Comparison of ENCODE assay signal across 17 cellular contexts in the genomic region with DNA sequence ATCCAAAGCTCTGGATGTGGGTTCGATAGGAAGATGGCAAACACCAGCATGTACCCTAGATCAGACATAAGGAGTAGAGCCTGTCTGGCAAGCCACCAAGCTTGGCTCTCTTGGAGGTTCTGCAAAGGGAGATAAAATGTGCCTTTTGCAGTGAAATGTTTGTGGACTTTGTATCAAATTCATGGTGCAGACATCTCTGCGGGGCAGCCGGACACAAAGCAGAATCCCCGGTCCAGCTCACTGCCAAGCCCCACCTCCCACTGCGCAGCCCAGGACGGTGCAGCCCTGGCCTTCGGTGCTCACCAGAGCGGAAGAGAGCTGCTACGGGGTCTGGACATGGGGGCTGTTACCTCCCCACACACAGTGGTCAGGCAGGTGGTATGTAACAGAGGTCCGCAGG.
DNase-seq lines count a peak whose midpoint lies in the region; ATAC-seq and TF ChIP-seq lines count a peak whose summit lies in the region.
"Had no signal": no experiment of that assay in that cellular context is flagged by ENCODE, and none has a peak within 500 bp of the region (broad histone marks: within the 10 kb centered on the region; RNA-seq: fewer than 3 reads in every experiment).

No MANE protein-coding gene starts in this region.

- intact Hi-C loops in activated B cell treated with CpG ODN at 0.5 μM for 24 hours (cut with micrococcal nuclease), result loop anchor here (5.0 kb wide), 1 partner anchor 1150 kb away; no protein-coding TSS in a partner anchor

- H3K36me3 Mint-ChIP-seq in activated naive CD8-positive, alpha-beta T cell treated with anti-CD3 and anti-CD28 coated beads, Interleukin-2, amount 10 ng/mL, durations not matched to agents 7 days and 5 days, result peaks cover 1% of the 10 kb centered on the region
- peaks cover 3% of the 10 kb centered on the region for H3K36me3 Mint-ChIP-seq in activated naive CD8-positive, alpha-beta T cell treated with anti-CD3 and anti-CD28 coated beads, Interleukin-2, amount 50 U/mL, for 24 hours (ENCODE audit: low read depth)
- no peaks in the 10 kb centered on the region for H3K36me3 Mint-ChIP-seq in activated B cell treated with CpG ODN at 0.5 μM for 24 hours (ENCODE audit: low read depth)

- POLR2A ChIA-PET in activated naive CD8-positive, alpha-beta T cell treated with anti-CD3 and anti-CD28 coated beads, Interleukin-2, amount 10 ng/mL, durations not matched to agents 7 days and 5 days (lab: Charles Lee), result no interaction called here
- POLR2A ChIA-PET in activated B cell treated with CpG ODN at 0.5 μM for 24 hours (lab: Charles Lee), result no interaction called here

- H3K4me1 Mint-ChIP-seq in activated naive CD8-positive, alpha-beta T cell treated with anti-CD3 and anti-CD28 coated beads, Interleukin-2, amount 10 ng/mL, durations not matched to agents 7 days and 5 days, result peaks cover 15% of the 10 kb centered on the region
- H3K4me1 Mint-ChIP-seq in activated naive CD8-positive, alpha-beta T cell treated with anti-CD3 and anti-CD28 coated beads, Interleukin-2, amount 50 U/mL, for 24 hours, result peaks cover 26% of the 10 kb centered on the region
- H3K4me1 Mint-ChIP-seq in activated B cell treated with CpG ODN at 0.5 μM for 24 hours, result peaks cover 36% of the 10 kb centered on the region

- DNase-seq in activated naive CD8-positive, alpha-beta T cell treated with anti-CD3 and anti-CD28 coated beads, Interleukin-2, amount 10 ng/mL, durations not matched to agents 7 days and 5 days, result no peak
- DNase-seq in activated naive CD8-positive, alpha-beta T cell treated with anti-CD3 and anti-CD28 coated beads, Interleukin-2, amount 50 U/mL, for 24 hours, result no peak
- no peak for DNase-seq in activated B cell treated with CpG ODN at 0.5 μM for 24 hours
- DNase-seq in left lobe of liver (ENCODE audit: low spot score), result peak; percentile 44
- no peak for DNase-seq in G401 (ENCODE audit: low spot score)
- no peak for DNase-seq in GOT3 (lab: John Stamatoyannopoulos, UW)
- no peak for DNase-seq in GM19240 (ENCODE audit: insufficient read length, low spot score)
- DNase-seq: DMS53; NCI-H1092; NCI-H1694; NCI-H345; NCI-H526 treated with DMSO at 0.1 percent for 48 hours; NK-92 treated with Interleukin-12 subunit alpha and Interleukin-12 subunit beta, amount 100 ng/mL, for 24 hours; PC-3; SK-N-SH had no signal

- ATAC-seq in activated naive CD8-positive, alpha-beta T cell treated with anti-CD3 and anti-CD28 coated beads, Interleukin-2, amount 10 ng/mL, durations not matched to agents 7 days and 5 days (ENCODE audit: low read depth), result no peak
- no peak for ATAC-seq in activated naive CD8-positive, alpha-beta T cell treated with anti-CD3 and anti-CD28 coated beads, Interleukin-2, amount 50 U/mL, for 24 hours
- ATAC-seq in activated B cell treated with CpG ODN at 0.5 μM for 24 hours (ENCODE audit: low read depth), result no peak
- ATAC-seq in left lobe of liver, result no peak
- no peak for ATAC-seq in HG03469 (IDR thresholded peaks at IDR 0.05; ENCODE audit: unreplicated experiment)
- ATAC-seq: GM12878, PC-3 had no signal

- in situ Hi-C loops in G401 (cut with HindIII; ENCODE audit: low sequenced_read_pairs), result no loop called here

- peaks cover 2% of the 10 kb centered on the region for H3K27me3 Mint-ChIP-seq in activated naive CD8-positive, alpha-beta T cell treated with anti-CD3 and anti-CD28 coated beads, Interleukin-2, amount 10 ng/mL, durations not matched to agents 7 days and 5 days
- no peaks in the 10 kb centered on the region for H3K27me3 Mint-ChIP-seq in activated naive CD8-positive, alpha-beta T cell treated with anti-CD3 and anti-CD28 coated beads, Interleukin-2, amount 50 U/mL, for 24 hours
- H3K27me3 Mint-ChIP-seq in activated B cell treated with CpG ODN at 0.5 μM for 24 hours, result no peaks in the 10 kb centered on the region

- peak overlapping the region; percentile 77 for H3K27ac Mint-ChIP-seq in activated naive CD8-positive, alpha-beta T cell treated with anti-CD3 and anti-CD28 coated beads, Interleukin-2, amount 10 ng/mL, durations not matched to agents 7 days and 5 days
- no peak overlapping the region for H3K27ac Mint-ChIP-seq in activated naive CD8-positive, alpha-beta T cell treated with anti-CD3 and anti-CD28 coated beads, Interleukin-2, amount 50 U/mL, for 24 hours
- peak overlapping the region; percentile 46 for H3K27ac Mint-ChIP-seq in activated B cell treated with CpG ODN at 0.5 μM for 24 hours

- CTCF ChIA-PET in activated B cell treated with CpG ODN at 0.5 μM for 24 hours (lab: Charles Lee), result no interaction called here

- TF ChIP-seq CTCF in activated B cell treated with CpG ODN at 0.5 μM for 24 hours (IDR thresholded peaks at IDR 0.05), result no peak

- no peak overlapping the region for H3K4me3 Mint-ChIP-seq in activated naive CD8-positive, alpha-beta T cell treated with anti-CD3 and anti-CD28 coated beads, Interleukin-2, amount 10 ng/mL, durations not matched to agents 7 days and 5 days
- H3K4me3 Mint-ChIP-seq in activated naive CD8-positive, alpha-beta T cell treated with anti-CD3 and anti-CD28 coated beads, Interleukin-2, amount 50 U/mL, for 24 hours, result no peak overlapping the region
- H3K4me3 Mint-ChIP-seq in activated B cell treated with CpG ODN at 0.5 μM for 24 hours, result no peak overlapping the region

- H3K9me3 Mint-ChIP-seq in activated naive CD8-positive, alpha-beta T cell treated with anti-CD3 and anti-CD28 coated beads, Interleukin-2, amount 10 ng/mL, durations not matched to agents 7 days and 5 days, result peaks cover 4% of the 10 kb centered on the region
- peaks cover 3% of the 10 kb centered on the region for H3K9me3 Mint-ChIP-seq in activated naive CD8-positive, alpha-beta T cell treated with anti-CD3 and anti-CD28 coated beads, Interleukin-2, amount 50 U/mL, for 24 hours
- H3K9me3 Mint-ChIP-seq in activated B cell treated with CpG ODN at 0.5 μM for 24 hours, result peaks cover 2% of the 10 kb centered on the region
